Comparison of ENCODE assay signal across 17 cellular contexts in genomic region chr1:59736744-59737143, GRCh38.
A peak's percentile ranks its signal among the peaks of the same experiment; 100 is the strongest.
DNase-seq lines count a peak whose midpoint lies in the region; ATAC-seq and TF ChIP-seq lines count a peak whose summit lies in the region.
"Had no signal": no experiment of that assay in that cellular context is flagged by ENCODE, and none has a peak within 500 bp of the region (broad histone marks: within the 10 kb centered on the region; RNA-seq: fewer than 3 reads in every experiment).

No MANE protein-coding gene starts in this region.

- dilution Hi-C loops in IMR-90 (cut with HindIII; ENCODE audit: low sequenced_read_pairs, unreplicated experiment), result no loop called here
- dilution Hi-C loops in mammary epithelial cell (cut with HindIII; ENCODE audit: low sequenced_read_pairs), result no loop called here

- H3K27ac Mint-ChIP-seq in endothelial cell (ENCODE audit: unreplicated experiment), result no peak overlapping the region
- H3K27ac Mint-ChIP-seq: B cell; CD14-positive monocyte; CD4-positive, alpha-beta T cell; CD8-positive, alpha-beta memory T cell had no signal

- no peak overlapping the region; the same call in 1 of the 2 replicates for H2AK5ac ChIP-seq in IMR-90 (ENCODE audit: low read depth, low read length)

- no CpG with 5 or more reads among the region's 4 CpGs for WGBS in IMR-90 (ENCODE audit: extremely low coverage in 2 of 2, insufficient read length in 1 of 2), 2 experiments
- WGBS in mammary epithelial cell (ENCODE audit: low coverage, missing lambda C conversion rate), result 95% methylated on average over 3 of the region's 4 CpGs

- no peaks in the 10 kb centered on the region for H4K20me1 ChIP-seq in IMR-90 (ENCODE audit: insufficient read depth, low read length)
- no peaks in the 10 kb centered on the region for H4K20me1 ChIP-seq in mammary epithelial cell (ENCODE audit: insufficient read depth, low read length)
- H4K20me1 ChIP-seq: BLaER1 had no signal

- CTCF ChIA-PET in IMR-90 (lab: Yijun Ruan, JAX) (no interaction called here), mammary epithelial cell (lab: Charles Lee; ENCODE audit: low non-redundant PET) (no interaction called here)

- H3K79me1 ChIP-seq in IMR-90 (ENCODE audit: low read depth in 1 of 2, low read length in 2 of 2), result no peaks in the 10 kb centered on the region; a peak in 1 of 4 replicates

- no peak overlapping the region for H2AK9ac ChIP-seq in IMR-90 (replicated peaks; ENCODE audit: low read depth, low read length, poor library complexity)

- H4K5ac ChIP-seq in IMR-90 (ENCODE audit: low read depth, low read length), result peak overlapping the region; percentile 92; the same call in 1 of the 2 replicates

- no peak overlapping the region for H3K4me3 ChIP-seq in IMR-90 (ENCODE audit: insufficient read depth, low read depth, low read length)
- no peak overlapping the region for H3K4me3 ChIP-seq in mammary epithelial cell (replicated peaks in 1 of 3; ENCODE audit: insufficient read depth in 1 of 3, low read depth in 2 of 3, low read length in 3 of 3)
- H3K4me3 ChIP-seq: BLaER1, HAP-1 had no signal

- peak overlapping the region; percentile 79; the same call in 1 of the 2 replicates for H3K18ac ChIP-seq in IMR-90 (ENCODE audit: low read depth, low read length)

- intact Hi-C loops in IMR-90 (cut with micrococcal nuclease) (no loop called here), mammary epithelial cell (cut with micrococcal nuclease) (no loop called here)

- H2BK5ac ChIP-seq in IMR-90 (ENCODE audit: low read depth, low read length, poor library complexity, severe bottlenecking), result no peak overlapping the region

- no peak overlapping the region for H3K23ac ChIP-seq in IMR-90 (ENCODE audit: low read depth, low read length)

- peaks cover 25% of the 10 kb centered on the region for H3K4me1 Mint-ChIP-seq in endothelial cell (ENCODE audit: unreplicated experiment)
- H3K4me1 Mint-ChIP-seq: B cell, CD14-positive monocyte had no signal

- H3K36me3 ChIP-seq in IMR-90 (ENCODE audit: control insufficient read depth, insufficient read depth, low read length), result no peaks in the 10 kb centered on the region
- H3K36me3 ChIP-seq in mammary epithelial cell (ENCODE audit: insufficient read depth, low read length), result no peaks in the 10 kb centered on the region
- H3K36me3 ChIP-seq: HAP-1 had no signal

- peaks cover 9% of the 10 kb centered on the region for H3K9me3 Mint-ChIP-seq in endothelial cell (ENCODE audit: unreplicated experiment)

- no peak overlapping the region for H3K4me2 ChIP-seq in IMR-90 (ENCODE audit: low read depth, low read length)
- H3K4me2 ChIP-seq in mammary epithelial cell (ENCODE audit: insufficient read depth, low read depth, low read length), result no peak overlapping the region
- H3K4me2 ChIP-seq: BLaER1 had no signal

- H3K4me1 ChIP-seq in IMR-90 (ENCODE audit: control insufficient read depth, insufficient read depth, low read length), result peaks cover 36% of the 10 kb centered on the region
- peaks cover 7% of the 10 kb centered on the region for H3K4me1 ChIP-seq in mammary epithelial cell (ENCODE audit: insufficient read depth, low read length)
- H3K4me1 ChIP-seq: HAP-1 had no signal

- DNase-seq in DMS53 (lab: John Stamatoyannopoulos, UW) (peak; percentile 14), DMS53 treated with DMSO at 0.1 percent for 48 hours (lab: John Stamatoyannopoulos, UW; ENCODE audit: unreplicated experiment) (no peak), IMR-90 (no peak), endothelial cell (ENCODE audit: low spot score) (no peak), A172 (ENCODE audit: low spot score) (no peak), NOMO-1 (lab: John Stamatoyannopoulos, UW; ENCODE audit: unreplicated experiment in 2 of 2) (no peak), mammary epithelial cell (no peak)
- DNase-seq: CD4-positive, alpha-beta T cell; CD8-positive, alpha-beta memory T cell; DMS 273 treated with DMSO at 0.1 percent for 48 hours; DND-41; GOT3 had no signal

- H3K56ac ChIP-seq in IMR-90 (ENCODE audit: extremely low read depth, insufficient read depth, low read length), result no peak overlapping the region

- no peak overlapping the region for H3K9ac ChIP-seq in IMR-90 (ENCODE audit: low read depth, low read length)
- no peak overlapping the region for H3K9ac ChIP-seq in mammary epithelial cell (ENCODE audit: insufficient read depth, low read length)
- H3K9ac ChIP-seq: BLaER1 had no signal

- no TSS peak for BruUV-seq in IMR-90 (replicated peaks; lab: Mats Ljungman, UMichigan)
- BruUV-seq in mammary epithelial cell (replicated peaks; lab: Mats Ljungman, UMichigan), result no TSS peak

- TF ChIP-seq RAD21 in IMR-90 (IDR thresholded peaks at IDR 0.05; ENCODE audit: low read length), result no peak

- H3K4ac ChIP-seq in IMR-90 (ENCODE audit: low read depth, low read length), result 0 out of 2 replicates have a peak overlapping the region, but pooled peaks have one; percentile 2

- H3K27ac ChIP-seq in IMR-90 (ENCODE audit: insufficient read depth, low read length), result peak overlapping the region; percentile 96; the same call in 1 of the 2 replicates
- no peak overlapping the region for H3K27ac ChIP-seq in mammary epithelial cell (ENCODE audit: insufficient read depth, low read depth, low read length)
- H3K27ac ChIP-seq: 22Rv1, BLaER1 had no signal

- H3K4me3 Mint-ChIP-seq in endothelial cell (ENCODE audit: unreplicated experiment), result peak overlapping the region; percentile 72
- H3K4me3 Mint-ChIP-seq: B cell; CD14-positive monocyte; CD4-positive, alpha-beta T cell; CD8-positive, alpha-beta memory T cell had no signal

- H2BK15ac ChIP-seq in IMR-90 (ENCODE audit: low read depth, low read length), result no peak overlapping the region

- 0 out of 2 replicates have a peak overlapping the region, but pooled peaks have one; percentile 49 for H3K14ac ChIP-seq in IMR-90 (replicated peaks; ENCODE audit: low read depth, low read length)

- TF ChIP-seq POLR2A in IMR-90 (IDR thresholded peaks at IDR 0.05; ENCODE audit: low read depth, low read length), result no peak

- POLR2A ChIA-PET in IMR-90 (lab: Charles Lee; ENCODE audit: unreplicated experiment), result no interaction called here

- H2AFZ ChIP-seq in IMR-90 (replicated peaks; ENCODE audit: low read length, poor library complexity) (no peak overlapping the region), mammary epithelial cell (ENCODE audit: low read depth, low read length) (no peak overlapping the region)

- peaks cover 50% of the 10 kb centered on the region for H3K36me3 Mint-ChIP-seq in endothelial cell (ENCODE audit: low read depth, unreplicated experiment)

- in situ Hi-C loops in IMR-90 (cut with MboI; ENCODE audit: low sequenced_read_pairs) (no loop called here), mammary epithelial cell (cut with MboI; ENCODE audit: low sequenced_read_pairs in 2 of 2) (no loop called here)

- 0 out of 4 replicates have a peak overlapping the region, but pooled peaks of 1 of the 2 experiments have one; percentile 10 for H4K8ac ChIP-seq in IMR-90 (ENCODE audit: low read depth in 2 of 2, low read length in 2 of 2)

- no peak overlapping the region; the same call in 1 of the 2 replicates for H4K91ac ChIP-seq in IMR-90 (ENCODE audit: insufficient read depth, low read depth, low read length)

- no peak for ATAC-seq in IMR-90 (ENCODE audit: low read depth)

- peaks cover 4% of the 10 kb centered on the region for H3K27me3 Mint-ChIP-seq in endothelial cell (ENCODE audit: unreplicated experiment)
- H3K27me3 Mint-ChIP-seq: B cell; CD4-positive, alpha-beta T cell had no signal

- H3K9me1 ChIP-seq in IMR-90 (ENCODE audit: insufficient read depth, low read length), result peaks cover 9% of the 10 kb centered on the region

- H3K9me3 ChIP-seq in IMR-90 (ENCODE audit: control insufficient read depth, insufficient read depth, low read length), result peaks cover 6% of the 10 kb centered on the region; the same call in 1 of the 2 replicates
- H3K9me3 ChIP-seq in mammary epithelial cell (replicated peaks; ENCODE audit: insufficient read depth, low read length), result peaks cover 9% of the 10 kb centered on the region
- H3K9me3 ChIP-seq: HAP-1 had no signal

- peak overlapping the region; percentile 49; the same call in 1 of the 2 replicates for H2BK20ac ChIP-seq in IMR-90 (ENCODE audit: low read depth, low read length)

- no peak for TF ChIP-seq CTCF in IMR-90 (conservative IDR thresholded peaks at IDR 0.05; ENCODE audit: low read depth, low read length)
- no peak for TF ChIP-seq CTCF in endothelial cell (IDR thresholded peaks at IDR 0.05; ENCODE audit: unreplicated experiment)
- no peak for TF ChIP-seq CTCF in mammary epithelial cell (conservative IDR thresholded peaks at IDR 0.05 in 1 of 2, IDR thresholded peaks at IDR 0.05 in 1 of 2; ENCODE audit: extremely low read depth in 1 of 2, insufficient read depth in 1 of 2, low read depth in 1 of 2, low read length in 2 of 2)

- H2BK120ac ChIP-seq in IMR-90 (ENCODE audit: low read depth, low read length), result peak overlapping the region; percentile 22; the same call in 1 of the 2 replicates

- no peaks in the 10 kb centered on the region for H3K79me2 ChIP-seq in mammary epithelial cell (ENCODE audit: insufficient read depth, low read length)

- no peaks in the 10 kb centered on the region for H3K27me3 ChIP-seq in IMR-90 (ENCODE audit: control insufficient read depth, insufficient read depth, low read length)
- H3K27me3 ChIP-seq in mammary epithelial cell (ENCODE audit: insufficient read depth, low read length), result no peaks in the 10 kb centered on the region
- H3K27me3 ChIP-seq: BLaER1 had no signal

TF ChIP-seq in IMR-90, 13 proteins besides CTCF, POLR2A, EP300 and RAD21:
- TF ChIP-seq BHLHE40 (IDR thresholded peaks at IDR 0.05; ENCODE audit: low read depth, low read length) (no peak), NFE2L2 (IDR thresholded peaks at IDR 0.05; ENCODE audit: low read depth, low read length) (no peak), FOS (IDR thresholded peaks at IDR 0.05; ENCODE audit: low read depth, low read length) (no peak), CEBPB (IDR thresholded peaks at IDR 0.05; ENCODE audit: low read depth, low read length) (no peak), RFX5 (IDR thresholded peaks at IDR 0.05; ENCODE audit: low read depth, low read length) (no peak), RCOR1 (IDR thresholded peaks at IDR 0.05; ENCODE audit: insufficient replicate concordance, low read length) (no peak), MAFK (IDR thresholded peaks at IDR 0.05; ENCODE audit: low read depth, low read length) (no peak), ELK1 (IDR thresholded peaks at IDR 0.05; ENCODE audit: borderline replicate concordance, low read depth, low read length) (no peak)
